ENCODE assay signal across 18 cellular contexts in the genomic region with DNA sequence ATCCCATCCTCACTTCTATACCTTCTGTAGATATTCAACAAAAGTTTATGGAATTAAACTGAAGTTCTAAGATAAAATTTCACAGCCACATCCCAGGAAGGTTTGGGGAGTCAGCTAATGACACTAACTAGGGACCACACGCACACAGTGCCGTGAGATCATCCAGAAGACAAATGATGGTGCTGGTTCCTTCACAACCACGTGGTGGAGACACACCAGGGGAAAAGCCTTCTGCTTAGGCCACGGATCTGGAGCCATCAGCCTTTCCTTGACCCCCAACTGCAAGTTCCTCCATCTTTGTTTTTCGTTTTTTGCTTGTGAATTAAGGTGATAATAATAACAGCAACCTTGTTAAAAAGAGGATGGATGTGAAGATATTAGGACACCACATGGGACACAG.
DNase-seq lines count a peak whose midpoint lies in the region; ATAC-seq and TF ChIP-seq lines count a peak whose summit lies in the region.
"Had no signal": no experiment of that assay in that cellular context is flagged by ENCODE, and none has a peak within 500 bp of the region (broad histone marks: within the 10 kb centered on the region; RNA-seq: fewer than 3 reads in every experiment).

No MANE protein-coding gene starts in this region.

- H3K79me2 ChIP-seq in OCI-LY3 (ENCODE audit: low read length) = no peaks in the 10 kb centered on the region

- WGBS in endodermal cell (ENCODE audit: insufficient coverage in 1 of 2, insufficient read length in 1 of 2), 2 experiments = 62 to 64% methylated on average over 5 of the region's 5 CpGs

- H3K4me1 Mint-ChIP-seq in endodermal cell = peaks cover 9% of the 10 kb centered on the region
- no peaks in the 10 kb centered on the region for H3K4me1 Mint-ChIP-seq in activated CD8-positive, alpha-beta memory T cell treated with anti-CD3 and anti-CD28 coated beads, Interleukin-2, amount 10 ng/mL, durations not matched to agents 7 days and 5 days

- no peaks in the 10 kb centered on the region for H3K36me3 Mint-ChIP-seq in endodermal cell (ENCODE audit: low read depth)
- no peaks in the 10 kb centered on the region for H3K36me3 Mint-ChIP-seq in activated CD8-positive, alpha-beta memory T cell treated with anti-CD3 and anti-CD28 coated beads, Interleukin-2, amount 10 ng/mL, durations not matched to agents 7 days and 5 days

- no peaks in the 10 kb centered on the region for H4K20me1 ChIP-seq in OCI-LY3 (ENCODE audit: insufficient read depth, low read length)

- TF ChIP-seq CTCF in 22Rv1 (IDR thresholded peaks at IDR 0.05) (peak; percentile 10; the same call in 1 of the 2 replicates), OCI-LY3 (IDR thresholded peaks at IDR 0.05; ENCODE audit: low read depth, low read length) (peak; percentile 14; the same call in 1 of the 2 replicates), endodermal cell (conservative IDR thresholded peaks at IDR 0.05) (peak; percentile 51)

- peaks cover 5% of the 10 kb centered on the region for H3K27me3 Mint-ChIP-seq in endodermal cell (ENCODE audit: insufficient read depth)
- peaks cover under 1% of the 10 kb centered on the region for H3K27me3 Mint-ChIP-seq in activated CD8-positive, alpha-beta memory T cell treated with anti-CD3 and anti-CD28 coated beads, Interleukin-2, amount 10 ng/mL, durations not matched to agents 7 days and 5 days

- no peak overlapping the region for H3K4me3 Mint-ChIP-seq in endodermal cell
- no peak overlapping the region for H3K4me3 Mint-ChIP-seq in activated CD8-positive, alpha-beta memory T cell treated with anti-CD3 and anti-CD28 coated beads, Interleukin-2, amount 10 ng/mL, durations not matched to agents 7 days and 5 days
- H3K4me3 Mint-ChIP-seq: CD4-positive, alpha-beta T cell had no signal

- 0 out of 2 replicates have a peak, but pooled peaks cover 2% of the 10 kb centered on the region for H3K27me3 ChIP-seq in OCI-LY3 (ENCODE audit: low read depth, low read length)
- no peaks in the 10 kb centered on the region for H3K27me3 ChIP-seq in endodermal cell (ENCODE audit: control insufficient read depth, insufficient read depth, low read length, poor library complexity, severe bottlenecking)

- no peaks in the 10 kb centered on the region for H3K9me3 ChIP-seq in OCI-LY3 (ENCODE audit: insufficient read depth, low read length)
- H3K9me3 ChIP-seq in endodermal cell (ENCODE audit: control insufficient read depth, low read length) = no peaks in the 10 kb centered on the region

- no peak for ATAC-seq in activated CD8-positive, alpha-beta memory T cell treated with anti-CD3 and anti-CD28 coated beads, Interleukin-2, amount 10 ng/mL, durations not matched to agents 7 days and 5 days
- no peak for ATAC-seq in HG02973 (IDR thresholded peaks at IDR 0.05; ENCODE audit: unreplicated experiment)
- ATAC-seq: HCT116, Panc1, Right ventricle myocardium inferior, SK-N-SH treated with all-trans-retinoic acid at 6 μM for 48 hours had no signal

- H3K4me1 ChIP-seq in OCI-LY3 (ENCODE audit: low read length) (peaks cover 11% of the 10 kb centered on the region; the same call in 1 of the 2 replicates), endodermal cell (ENCODE audit: control insufficient read depth, insufficient read depth, low read length) (no peaks in the 10 kb centered on the region)

- DNase-seq in H4 (ENCODE audit: low spot score) = peak; percentile 7
- DNase-seq in endodermal cell = no peak
- DNase-seq in activated CD8-positive, alpha-beta memory T cell treated with anti-CD3 and anti-CD28 coated beads, Interleukin-2, amount 10 ng/mL, durations not matched to agents 7 days and 5 days = no peak
- DNase-seq in MV-4-11 (lab: John Stamatoyannopoulos, UW) = no peak
- DNase-seq in NCI-H446 (lab: John Stamatoyannopoulos, UW) = no peak
- DNase-seq: AML-193; CD4-positive, alpha-beta T cell; DMS79 treated with DMSO at 0.1 percent for 48 hours; GDM1; NCI-H146; NCI-H2227 treated with DMSO at 0.1 percent for 48 hours had no signal

- no peak overlapping the region for H3K27ac Mint-ChIP-seq in endodermal cell
- no peak overlapping the region for H3K27ac Mint-ChIP-seq in activated CD8-positive, alpha-beta memory T cell treated with anti-CD3 and anti-CD28 coated beads, Interleukin-2, amount 10 ng/mL, durations not matched to agents 7 days and 5 days
- H3K27ac Mint-ChIP-seq: CD4-positive, alpha-beta T cell had no signal

- CTCF ChIA-PET in activated CD8-positive, alpha-beta memory T cell treated with anti-CD3 and anti-CD28 coated beads, Interleukin-2, amount 10 ng/mL, durations not matched to agents 7 days and 5 days (lab: Charles Lee) = no interaction called here

- H3K27ac ChIP-seq in 22Rv1 (no peak overlapping the region), OCI-LY3 (ENCODE audit: low read length) (no peak overlapping the region), endodermal cell (ENCODE audit: low read depth, low read length) (no peak overlapping the region)

- no peaks in the 10 kb centered on the region for H3K9me3 Mint-ChIP-seq in endodermal cell
- H3K9me3 Mint-ChIP-seq in activated CD8-positive, alpha-beta memory T cell treated with anti-CD3 and anti-CD28 coated beads, Interleukin-2, amount 10 ng/mL, durations not matched to agents 7 days and 5 days (ENCODE audit: low read depth) = no peaks in the 10 kb centered on the region
- H3K9me3 Mint-ChIP-seq: CD4-positive, alpha-beta T cell had no signal

- H3K4me3 ChIP-seq in OCI-LY3 (ENCODE audit: low read length) = no peak overlapping the region
- no peak overlapping the region for H3K4me3 ChIP-seq in endodermal cell (ENCODE audit: low read length)

- H3K36me3 ChIP-seq in OCI-LY3 (replicated peaks; ENCODE audit: low read depth, low read length) = no peaks in the 10 kb centered on the region
- H3K36me3 ChIP-seq in endodermal cell (ENCODE audit: control insufficient read depth, insufficient read depth, low read length) = no peaks in the 10 kb centered on the region

- no peak overlapping the region for H2AFZ ChIP-seq in OCI-LY3 (ENCODE audit: low read depth, low read length)

- no peak overlapping the region for H3K4me2 ChIP-seq in OCI-LY3 (ENCODE audit: low read length)

- H3K9ac ChIP-seq in OCI-LY3 (ENCODE audit: low read length) (no peak overlapping the region), endodermal cell (ENCODE audit: extremely low read depth, low read length, poor library complexity, severe bottlenecking) (no peak overlapping the region)
